Comparison of ENCODE assay signal across 1 cellular context in the genomic region with DNA sequence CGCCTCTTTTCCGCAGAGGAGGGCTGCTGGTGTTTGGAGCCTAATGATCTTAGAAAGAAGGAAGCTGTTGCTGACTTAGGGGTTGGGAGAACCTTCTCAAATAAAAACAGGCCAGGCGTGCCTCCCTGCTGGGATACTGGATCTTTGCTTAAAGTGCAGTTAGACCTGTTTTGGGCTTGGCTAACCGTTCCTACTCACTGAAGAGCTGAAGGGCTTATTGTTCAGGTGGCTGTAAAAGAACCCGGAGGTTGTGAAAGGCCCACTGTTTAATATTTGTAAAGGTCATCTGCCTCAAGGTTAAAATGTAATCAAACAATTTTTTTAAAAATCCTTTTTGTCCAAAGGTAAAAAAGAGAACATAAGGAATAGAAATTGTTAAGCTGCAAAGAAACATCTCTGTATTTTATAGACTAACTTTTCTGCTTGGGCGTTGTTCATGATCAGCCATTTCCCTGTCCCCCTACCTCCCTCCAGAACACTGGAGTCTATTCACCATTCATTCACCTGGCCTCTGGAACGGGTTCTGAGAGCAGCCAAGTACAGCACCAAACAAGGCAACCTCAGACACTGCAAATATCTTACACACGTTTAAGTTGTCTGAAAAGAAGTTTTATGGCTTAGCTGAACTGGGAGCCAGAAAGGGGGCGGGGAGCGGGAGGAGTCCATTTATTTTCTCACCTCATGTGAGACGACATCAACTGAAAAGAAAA.
TF ChIP-seq lines count a peak whose summit lies in the region.

No MANE protein-coding gene starts in this region.

TF ChIP-seq in HepG2, 621 proteins besides CTCF, POLR2A, EP300 and RAD21 (continued from another document and continues in another):
- TF ChIP-seq NR2C2 (CRISPR knock-in tag; IDR thresholded peaks at IDR 0.05; ENCODE audit: borderline replicate concordance) (no peak; the same call in 1 of the 2 replicates), ZFP36 (IDR thresholded peaks at IDR 0.05; ENCODE audit: borderline replicate concordance, low read depth, low read length, partially characterized antibody) (no peak), TRAFD1 (CRISPR knock-in tag; IDR thresholded peaks at IDR 0.05; ENCODE audit: borderline replicate concordance) (no peak), BCLAF1 (IDR thresholded peaks at IDR 0.05) (no peak), NFE2L1 (CRISPR knock-in tag; IDR thresholded peaks at IDR 0.05; ENCODE audit: borderline replicate concordance) (no peak), NCOA5 (CRISPR knock-in tag; IDR thresholded peaks at IDR 0.05) (no peak), SRSF1 (optimal IDR thresholded peaks at IDR 0.05; ENCODE audit: low read depth, low read length) (no peak), ZNF30 (CRISPR knock-in tag; IDR thresholded peaks at IDR 0.05) (no peak), TARDBP (CRISPR knock-in tag; IDR thresholded peaks at IDR 0.05) (0 out of 2 replicates have a peak, but pooled peaks have one; percentile 29), ZNF713 (CRISPR knock-in tag; IDR thresholded peaks at IDR 0.05) (no peak), ZNF496 (CRISPR knock-in tag; IDR thresholded peaks at IDR 0.05; ENCODE audit: insufficient replicate concordance) (no peak), HOXA7 (CRISPR knock-in tag; IDR thresholded peaks at IDR 0.05) (no peak), MED13 (CRISPR knock-in tag; IDR thresholded peaks at IDR 0.05) (peak; percentile 34; the same call in 1 of the 2 replicates), NFYB (CRISPR knock-in tag; IDR thresholded peaks at IDR 0.05) (no peak), AGO2 (optimal IDR thresholded peaks at IDR 0.05; ENCODE audit: low read depth, low read length) (no peak), RNF2 (conservative IDR thresholded peaks at IDR 0.05; ENCODE audit: low read depth) (no peak), HNRNPH1 (optimal IDR thresholded peaks at IDR 0.05; ENCODE audit: low read depth, low read length) (no peak), CEBPG (CRISPR knock-in tag; IDR thresholded peaks at IDR 0.05) (peak; percentile 74), THAP8 (CRISPR knock-in tag; IDR thresholded peaks at IDR 0.05; ENCODE audit: borderline replicate concordance) (peak; percentile 44; the same call in 1 of the 2 replicates), HMGXB4 (CRISPR knock-in tag; IDR thresholded peaks at IDR 0.05; ENCODE audit: borderline replicate concordance in 1 of 2, low read depth in 1 of 2) (peak in 1 of 2 experiments; percentile 16; a peak in 1 of 4 replicates), ZFP1 (CRISPR knock-in tag; IDR thresholded peaks at IDR 0.05) (no peak), AFF4 (CRISPR knock-in tag; IDR thresholded peaks at IDR 0.05) (no peak), SYNCRIP (IDR thresholded peaks at IDR 0.05; ENCODE audit: insufficient read depth, low read depth, low read length) (no peak), ATRX (CRISPR knock-in tag; IDR thresholded peaks at IDR 0.05; ENCODE audit: borderline replicate concordance) (no peak)
- TF ChIP-seq, protein P1, sequence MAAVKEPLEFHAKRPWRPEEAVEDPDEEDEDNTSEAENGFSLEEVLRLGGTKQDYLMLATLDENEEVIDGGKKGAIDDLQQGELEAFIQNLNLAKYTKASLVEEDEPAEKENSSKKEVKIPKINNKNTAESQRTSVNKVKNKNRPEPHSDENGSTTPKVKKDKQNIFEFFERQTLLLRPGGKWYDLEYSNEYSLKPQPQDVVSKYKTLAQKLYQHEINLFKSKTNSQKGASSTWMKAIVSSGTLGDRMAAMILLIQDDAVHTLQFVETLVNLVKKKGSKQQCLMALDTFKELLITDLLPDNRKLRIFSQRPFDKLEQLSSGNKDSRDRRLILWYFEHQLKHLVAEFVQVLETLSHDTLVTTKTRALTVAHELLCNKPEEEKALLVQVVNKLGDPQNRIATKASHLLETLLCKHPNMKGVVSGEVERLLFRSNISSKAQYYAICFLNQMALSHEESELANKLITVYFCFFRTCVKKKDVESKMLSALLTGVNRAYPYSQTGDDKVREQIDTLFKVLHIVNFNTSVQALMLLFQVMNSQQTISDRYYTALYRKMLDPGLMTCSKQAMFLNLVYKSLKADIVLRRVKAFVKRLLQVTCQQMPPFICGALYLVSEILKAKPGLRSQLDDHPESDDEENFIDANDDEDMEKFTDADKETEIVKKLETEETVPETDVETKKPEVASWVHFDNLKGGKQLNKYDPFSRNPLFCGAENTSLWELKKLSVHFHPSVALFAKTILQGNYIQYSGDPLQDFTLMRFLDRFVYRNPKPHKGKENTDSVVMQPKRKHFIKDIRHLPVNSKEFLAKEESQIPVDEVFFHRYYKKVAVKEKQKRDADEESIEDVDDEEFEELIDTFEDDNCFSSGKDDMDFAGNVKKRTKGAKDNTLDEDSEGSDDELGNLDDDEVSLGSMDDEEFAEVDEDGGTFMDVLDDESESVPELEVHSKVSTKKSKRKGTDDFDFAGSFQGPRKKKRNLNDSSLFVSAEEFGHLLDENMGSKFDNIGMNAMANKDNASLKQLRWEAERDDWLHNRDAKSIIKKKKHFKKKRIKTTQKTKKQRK (IDR thresholded peaks at IDR 0.05; ENCODE audit: low read length) = no peak
- TF ChIP-seq, protein P2, sequence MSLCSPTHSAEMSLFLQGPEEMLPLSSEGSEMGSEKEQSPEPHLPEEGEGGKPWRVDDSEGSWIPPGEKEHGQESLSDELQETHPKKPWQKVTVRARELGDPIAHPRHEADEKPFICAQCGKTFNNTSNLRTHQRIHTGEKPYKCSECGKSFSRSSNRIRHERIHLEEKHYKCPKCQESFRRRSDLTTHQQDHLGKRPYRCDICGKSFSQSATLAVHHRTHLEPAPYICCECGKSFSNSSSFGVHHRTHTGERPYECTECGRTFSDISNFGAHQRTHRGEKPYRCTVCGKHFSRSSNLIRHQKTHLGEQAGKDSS (CRISPR knock-in tag; IDR thresholded peaks at IDR 0.05; ENCODE audit: borderline replicate concordance, low read depth) = no peak
- TF ChIP-seq, protein P3, sequence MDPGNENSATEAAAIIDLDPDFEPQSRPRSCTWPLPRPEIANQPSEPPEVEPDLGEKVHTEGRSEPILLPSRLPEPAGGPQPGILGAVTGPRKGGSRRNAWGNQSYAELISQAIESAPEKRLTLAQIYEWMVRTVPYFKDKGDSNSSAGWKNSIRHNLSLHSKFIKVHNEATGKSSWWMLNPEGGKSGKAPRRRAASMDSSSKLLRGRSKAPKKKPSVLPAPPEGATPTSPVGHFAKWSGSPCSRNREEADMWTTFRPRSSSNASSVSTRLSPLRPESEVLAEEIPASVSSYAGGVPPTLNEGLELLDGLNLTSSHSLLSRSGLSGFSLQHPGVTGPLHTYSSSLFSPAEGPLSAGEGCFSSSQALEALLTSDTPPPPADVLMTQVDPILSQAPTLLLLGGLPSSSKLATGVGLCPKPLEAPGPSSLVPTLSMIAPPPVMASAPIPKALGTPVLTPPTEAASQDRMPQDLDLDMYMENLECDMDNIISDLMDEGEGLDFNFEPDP (CRISPR knock-in tag; conservative IDR thresholded peaks at IDR 0.05) = no peak
- TF ChIP-seq, protein P4, sequence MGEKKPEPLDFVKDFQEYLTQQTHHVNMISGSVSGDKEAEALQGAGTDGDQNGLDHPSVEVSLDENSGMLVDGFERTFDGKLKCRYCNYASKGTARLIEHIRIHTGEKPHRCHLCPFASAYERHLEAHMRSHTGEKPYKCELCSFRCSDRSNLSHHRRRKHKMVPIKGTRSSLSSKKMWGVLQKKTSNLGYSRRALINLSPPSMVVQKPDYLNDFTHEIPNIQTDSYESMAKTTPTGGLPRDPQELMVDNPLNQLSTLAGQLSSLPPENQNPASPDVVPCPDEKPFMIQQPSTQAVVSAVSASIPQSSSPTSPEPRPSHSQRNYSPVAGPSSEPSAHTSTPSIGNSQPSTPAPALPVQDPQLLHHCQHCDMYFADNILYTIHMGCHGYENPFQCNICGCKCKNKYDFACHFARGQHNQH (CRISPR knock-in tag; IDR thresholded peaks at IDR 0.05) = peak; percentile 41; the same call in 1 of the 2 replicates
- TF ChIP-seq, protein P5, sequence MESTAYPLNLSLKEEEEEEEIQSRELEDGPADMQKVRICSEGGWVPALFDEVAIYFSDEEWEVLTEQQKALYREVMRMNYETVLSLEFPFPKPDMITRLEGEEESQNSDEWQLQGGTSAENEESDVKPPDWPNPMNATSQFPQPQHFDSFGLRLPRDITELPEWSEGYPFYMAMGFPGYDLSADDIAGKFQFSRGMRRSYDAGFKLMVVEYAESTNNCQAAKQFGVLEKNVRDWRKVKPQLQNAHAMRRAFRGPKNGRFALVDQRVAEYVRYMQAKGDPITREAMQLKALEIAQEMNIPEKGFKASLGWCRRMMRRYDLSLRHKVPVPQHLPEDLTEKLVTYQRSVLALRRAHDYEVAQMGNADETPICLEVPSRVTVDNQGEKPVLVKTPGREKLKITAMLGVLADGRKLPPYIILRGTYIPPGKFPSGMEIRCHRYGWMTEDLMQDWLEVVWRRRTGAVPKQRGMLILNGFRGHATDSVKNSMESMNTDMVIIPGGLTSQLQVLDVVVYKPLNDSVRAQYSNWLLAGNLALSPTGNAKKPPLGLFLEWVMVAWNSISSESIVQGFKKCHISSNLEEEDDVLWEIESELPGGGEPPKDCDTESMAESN (CRISPR knock-in tag; conservative IDR thresholded peaks at IDR 0.05) = no peak
- TF ChIP-seq, protein P6, sequence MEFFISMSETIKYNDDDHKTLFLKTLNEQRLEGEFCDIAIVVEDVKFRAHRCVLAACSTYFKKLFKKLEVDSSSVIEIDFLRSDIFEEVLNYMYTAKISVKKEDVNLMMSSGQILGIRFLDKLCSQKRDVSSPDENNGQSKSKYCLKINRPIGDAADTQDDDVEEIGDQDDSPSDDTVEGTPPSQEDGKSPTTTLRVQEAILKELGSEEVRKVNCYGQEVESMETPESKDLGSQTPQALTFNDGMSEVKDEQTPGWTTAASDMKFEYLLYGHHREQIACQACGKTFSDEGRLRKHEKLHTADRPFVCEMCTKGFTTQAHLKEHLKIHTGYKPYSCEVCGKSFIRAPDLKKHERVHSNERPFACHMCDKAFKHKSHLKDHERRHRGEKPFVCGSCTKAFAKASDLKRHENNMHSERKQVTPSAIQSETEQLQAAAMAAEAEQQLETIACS (CRISPR knock-in tag; IDR thresholded peaks at IDR 0.05) = no peak
